In the genomic region with DNA sequence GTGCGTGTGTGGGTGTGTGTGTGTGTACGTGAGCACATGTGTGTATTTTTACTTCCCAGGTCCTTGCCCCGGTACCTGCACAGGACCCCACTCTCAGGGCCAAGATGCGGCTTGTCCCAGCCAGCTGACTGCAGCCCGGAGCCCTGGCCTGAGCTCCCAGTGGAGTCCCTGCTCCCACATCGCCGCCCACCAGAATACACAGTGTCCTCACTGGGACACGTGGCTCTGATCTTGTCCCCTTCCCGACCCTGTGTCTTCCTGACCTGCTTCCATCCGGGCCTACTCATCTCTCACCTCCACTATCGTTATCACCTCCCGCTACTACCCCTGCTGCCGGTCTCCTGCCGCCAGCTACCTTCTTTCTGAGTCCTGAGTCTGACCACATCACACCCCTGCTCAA, we compare ENCODE assay signal across 21 cellular contexts.
"Had no signal": no experiment of that assay in that cellular context is flagged by ENCODE, and none has a peak within 500 bp of the region (broad histone marks: within the 10 kb centered on the region; RNA-seq: fewer than 3 reads in every experiment).

No MANE protein-coding gene starts in this region.

- H3K4me3 Mint-ChIP-seq: activated CD4-positive, alpha-beta memory T cell treated with anti-CD3 and anti-CD28 coated beads for 36 hours; brain; natural killer cell; stimulated activated naive CD8-positive, alpha-beta T cell treated with anti-CD3 and anti-CD28 coated beads, Interleukin-15, Interleukin-2, amounts not matched to agents 100 ng/mL and 50 ng/mL, for 24 hours; T-helper 1 cell treated with Interleukin-12 subunit alpha and Interleukin-12 subunit beta and Interleukin-4 antibody, amounts not matched to agents 30 μg/mL and 1 μg/mL, for 36 hours had no signal

- H3K4me2 ChIP-seq: hepatocyte had no signal

- H3K27ac Mint-ChIP-seq: activated CD4-positive, alpha-beta memory T cell treated with anti-CD3 and anti-CD28 coated beads for 36 hours; natural killer cell; stimulated activated naive CD8-positive, alpha-beta T cell treated with anti-CD3 and anti-CD28 coated beads, Interleukin-15, Interleukin-2, amounts not matched to agents 100 ng/mL and 50 ng/mL, for 24 hours; T-helper 1 cell treated with Interleukin-12 subunit alpha and Interleukin-12 subunit beta and Interleukin-4 antibody, amounts not matched to agents 30 μg/mL and 1 μg/mL, for 36 hours had no signal

- H3K4me1 ChIP-seq: parathyroid adenoma had no signal

- H3K9me3 ChIP-seq: tibial artery had no signal

- H3K27me3 ChIP-seq: hepatocyte, tibial artery had no signal

- H2AFZ ChIP-seq: hepatocyte, parathyroid adenoma had no signal

- H3K4me3 ChIP-seq: hepatocyte, tibial artery had no signal

- ATAC-seq: esophagus mucosa, left colon, natural killer cell, right cardiac atrium had no signal

- H3K36me3 Mint-ChIP-seq: activated CD4-positive, alpha-beta memory T cell treated with anti-CD3 and anti-CD28 coated beads for 36 hours; brain; natural killer cell had no signal

- H3K4me1 Mint-ChIP-seq: natural killer cell had no signal

- H3K9me3 Mint-ChIP-seq: activated CD4-positive, alpha-beta memory T cell treated with anti-CD3 and anti-CD28 coated beads for 36 hours; natural killer cell; stimulated activated naive CD8-positive, alpha-beta T cell treated with anti-CD3 and anti-CD28 coated beads, Interleukin-15, Interleukin-2, amounts not matched to agents 100 ng/mL and 50 ng/mL, for 24 hours; T-helper 1 cell treated with Interleukin-12 subunit alpha and Interleukin-12 subunit beta and Interleukin-4 antibody, amounts not matched to agents 30 μg/mL and 1 μg/mL, for 36 hours had no signal

- H3K27me3 Mint-ChIP-seq: stimulated activated naive CD8-positive, alpha-beta T cell treated with anti-CD3 and anti-CD28 coated beads, Interleukin-15, Interleukin-2, amounts not matched to agents 100 ng/mL and 50 ng/mL, for 24 hours had no signal

- DNase-seq: activated CD4-positive, alpha-beta memory T cell treated with anti-CD3 and anti-CD28 coated beads for 36 hours; activated CD4-positive, alpha-beta T cell treated with anti-CD3 and anti-CD28 coated beads for 48 hours; activated naive CD4-positive, alpha-beta T cell treated with anti-CD3 and anti-CD28 coated beads, Interleukin-2, amount 50 U/mL, for 16 hours; activated T-cell treated with anti-CD3 and anti-CD28 coated beads, Interleukin-2, amount 50 U/mL, for 48 hours; caudate nucleus; dermis blood vessel endothelial cell; effector memory CD4-positive, alpha-beta T cell; glutamatergic neuron; left colon; midbrain; natural killer cell; stimulated activated CD4-positive, alpha-beta T cell treated with anti-CD3 and anti-CD28 coated beads, Interleukin-12 subunit alpha, Interleukin-12 subunit beta, amount 100 ng/mL, for 4 hours; stimulated activated CD4-positive, alpha-beta T cell treated with anti-CD3 and anti-CD28 coated beads, Interleukin-4, amount 100 ng/mL, for 4 hours; tibial artery had no signal

- H3K79me2 ChIP-seq: hepatocyte, parathyroid adenoma had no signal

- H3K9ac ChIP-seq: parathyroid adenoma had no signal

- H3K36me3 ChIP-seq: tibial artery had no signal

- H3K27ac ChIP-seq: hepatocyte, parathyroid adenoma, tibial artery had no signal
